15 cellular contexts compared by ENCODE assay signal in genomic region chr2:235690082-235690808, GRCh38.
"Had no signal": no experiment of that assay in that cellular context is flagged by ENCODE, and none has a peak within 500 bp of the region (broad histone marks: within the 10 kb centered on the region; RNA-seq: fewer than 3 reads in every experiment).

No MANE protein-coding gene starts in this region.

- H3K27me3 ChIP-seq: gastrocnemius medialis, spleen, uterus had no signal

- H3K36me3 ChIP-seq: gastrocnemius medialis, spleen, uterus had no signal

- ATAC-seq: activated CD8-positive, alpha-beta memory T cell treated with anti-CD3 and anti-CD28 coated beads, Interleukin-2, amount 10 ng/mL, durations not matched to agents 7 days and 5 days; activated T-cell treated with anti-CD3 and anti-CD28 coated beads, Interleukin-2, amount 50 U/mL, for 4 hours; gastrocnemius medialis; naive thymus-derived CD4-positive, alpha-beta T cell; right cardiac atrium; stimulated activated naive B cell treated with anti-CD40 and anti-IgM and Interleukin-4, amounts not matched to agents 10 μg/mL and 1 μg/mL and 100 μg/mL, for 72 hours had no signal

- H3K27ac Mint-ChIP-seq: activated CD8-positive, alpha-beta memory T cell treated with anti-CD3 and anti-CD28 coated beads, Interleukin-2, amount 10 ng/mL, durations not matched to agents 7 days and 5 days; activated naive CD8-positive, alpha-beta T cell treated with anti-CD3 and anti-CD28 coated beads, Interleukin-2, amount 10 ng/mL, durations not matched to agents 7 days and 5 days; naive thymus-derived CD4-positive, alpha-beta T cell; stimulated activated naive B cell treated with anti-CD40 and anti-IgM and Interleukin-4, amounts not matched to agents 10 μg/mL and 1 μg/mL and 100 μg/mL, for 72 hours had no signal

- H3K4me1 ChIP-seq: uterus had no signal

- H3K36me3 Mint-ChIP-seq: activated CD8-positive, alpha-beta memory T cell treated with anti-CD3 and anti-CD28 coated beads, Interleukin-2, amount 10 ng/mL, durations not matched to agents 7 days and 5 days; activated naive CD8-positive, alpha-beta T cell treated with anti-CD3 and anti-CD28 coated beads, Interleukin-2, amount 10 ng/mL, durations not matched to agents 7 days and 5 days; naive thymus-derived CD4-positive, alpha-beta T cell; stimulated activated naive B cell treated with anti-CD40 and anti-IgM and Interleukin-4, amounts not matched to agents 10 μg/mL and 1 μg/mL and 100 μg/mL, for 72 hours had no signal

- H3K9me3 Mint-ChIP-seq: activated naive CD8-positive, alpha-beta T cell treated with anti-CD3 and anti-CD28 coated beads, Interleukin-2, amount 10 ng/mL, durations not matched to agents 7 days and 5 days; activated T-cell treated with anti-CD3 and anti-CD28 coated beads, Interleukin-2, amount 50 U/mL, for 4 hours; naive thymus-derived CD4-positive, alpha-beta T cell; stimulated activated naive B cell treated with anti-CD40 and anti-IgM and Interleukin-4, amounts not matched to agents 10 μg/mL and 1 μg/mL and 100 μg/mL, for 72 hours had no signal

- DNase-seq: activated CD4-positive, alpha-beta T cell treated with anti-CD3 and anti-CD28 coated beads for 1 hour; activated CD4-positive, alpha-beta T cell treated with anti-CD3 and anti-CD28 coated beads, Interleukin-2, amount 50 U/mL, for 48 hours; activated CD8-positive, alpha-beta memory T cell treated with anti-CD3 and anti-CD28 coated beads, Interleukin-2, amount 10 ng/mL, durations not matched to agents 7 days and 5 days; activated gamma-delta T cell; activated naive CD8-positive, alpha-beta T cell treated with anti-CD3 and anti-CD28 coated beads, Interleukin-2, amount 10 ng/mL, durations not matched to agents 7 days and 5 days; activated T-cell treated with anti-CD3 and anti-CD28 coated beads, Interleukin-2, amount 50 U/mL, for 4 hours; aorta; gastrocnemius medialis; naive thymus-derived CD4-positive, alpha-beta T cell; stimulated activated CD4-positive, alpha-beta T cell treated with anti-CD3 and anti-CD28 coated beads, Interleukin-1b, Interleukin-23, amount 100 ng/mL, for 48 hours; stimulated activated naive B cell treated with anti-CD40 and anti-IgM and Interleukin-4, amounts not matched to agents 10 μg/mL and 1 μg/mL and 100 μg/mL, for 72 hours; T-helper 2 cell; uterus had no signal

- H3K27ac ChIP-seq: gastrocnemius medialis, spleen, uterus had no signal

- H3K4me3 ChIP-seq: gastrocnemius medialis, spleen, uterus had no signal

- H3K27me3 Mint-ChIP-seq: activated CD8-positive, alpha-beta memory T cell treated with anti-CD3 and anti-CD28 coated beads, Interleukin-2, amount 10 ng/mL, durations not matched to agents 7 days and 5 days; activated naive CD8-positive, alpha-beta T cell treated with anti-CD3 and anti-CD28 coated beads, Interleukin-2, amount 10 ng/mL, durations not matched to agents 7 days and 5 days had no signal

- H3K4me3 Mint-ChIP-seq: activated CD8-positive, alpha-beta memory T cell treated with anti-CD3 and anti-CD28 coated beads, Interleukin-2, amount 10 ng/mL, durations not matched to agents 7 days and 5 days; activated naive CD8-positive, alpha-beta T cell treated with anti-CD3 and anti-CD28 coated beads, Interleukin-2, amount 10 ng/mL, durations not matched to agents 7 days and 5 days; activated T-cell treated with anti-CD3 and anti-CD28 coated beads, Interleukin-2, amount 50 U/mL, for 4 hours; naive thymus-derived CD4-positive, alpha-beta T cell; stimulated activated naive B cell treated with anti-CD40 and anti-IgM and Interleukin-4, amounts not matched to agents 10 μg/mL and 1 μg/mL and 100 μg/mL, for 72 hours had no signal

- H3K9me3 ChIP-seq: gastrocnemius medialis, spleen, uterus had no signal

- H3K4me1 Mint-ChIP-seq: activated naive CD8-positive, alpha-beta T cell treated with anti-CD3 and anti-CD28 coated beads, Interleukin-2, amount 10 ng/mL, durations not matched to agents 7 days and 5 days; stimulated activated naive B cell treated with anti-CD40 and anti-IgM and Interleukin-4, amounts not matched to agents 10 μg/mL and 1 μg/mL and 100 μg/mL, for 72 hours had no signal
